ENCODE assay signal across 32 cellular contexts in the genomic region with DNA sequence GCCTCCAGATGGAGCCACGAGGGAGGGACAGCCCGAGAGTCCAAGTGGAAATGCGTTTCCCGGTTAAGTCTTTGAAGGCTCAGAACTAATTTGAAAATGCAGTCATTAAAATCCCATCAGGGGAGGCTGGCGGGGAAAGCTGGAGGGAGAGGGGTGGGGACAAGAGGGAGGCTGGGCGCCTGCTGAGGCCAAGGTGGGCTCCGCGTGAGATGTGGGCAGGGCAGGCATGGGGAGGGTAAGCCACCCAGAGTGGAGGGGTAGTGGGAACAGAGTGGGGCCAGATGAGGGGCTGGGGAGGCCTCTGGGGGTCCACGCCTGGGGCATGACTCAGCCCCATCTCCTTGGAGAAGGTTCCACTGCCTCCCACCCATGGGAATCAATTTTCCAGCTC. TPM values are rescaled to one million over a fixed set of nuclear protein-coding genes. Genes with fewer than 3 reads are reported as not detected.
"Had no signal": no experiment of that assay in that cellular context is flagged by ENCODE, and none has a peak within 500 bp of the region (broad histone marks: within the 10 kb centered on the region; RNA-seq: fewer than 3 reads in every experiment).

No MANE protein-coding gene starts in this region.

- H3K4me3 ChIP-seq: SJCRH30, SK-N-MC had no signal

- ATAC-seq: activated CD4-positive, alpha-beta T cell treated with anti-CD3 and anti-CD28 coated beads for 36 hours; activated CD4-positive, CD25-positive, alpha-beta regulatory T cell treated with anti-CD3 and anti-CD28 coated beads, Interleukin-2, amount 50 U/mL, for 24 hours; activated CD8-positive, alpha-beta T cell treated with anti-CD3 and anti-CD28 coated beads, Interleukin-2, amount 10 ng/mL, durations not matched to agents 7 days and 5 days; activated naive CD8-positive, alpha-beta T cell treated with anti-CD3 and anti-CD28 coated beads, Interleukin-2, amount 50 U/mL, for 24 hours; Panc1; WTC11 had no signal

- H3K9me3 Mint-ChIP-seq: activated CD4-positive, alpha-beta T cell treated with anti-CD3 and anti-CD28 coated beads, Interleukin-2, amount 10 ng/mL, durations not matched to agents 7 days and 5 days; activated naive CD8-positive, alpha-beta T cell treated with anti-CD3 and anti-CD28 coated beads, Interleukin-2, amount 50 U/mL, for 24 hours; activated T-cell treated with anti-CD3 and anti-CD28 coated beads, Interleukin-2, amount 50 U/mL, for 24 hours; activated T-helper 2 cell treated with anti-CD3 and anti-CD28 coated beads, Interferon-gamma antibody, Interleukin-2, Interleukin-4, amounts not matched to agents 10 μg/mL and 5 μg/mL and 100 μg/mL, durations not matched to agents 14 hours and 24 hours and 36 hours; T-helper 2 cell treated with Interferon-gamma antibody and Interleukin-4, amounts not matched to agents 5 μg/mL and 100 μg/mL, for 36 hours; WTC11 had no signal

- H3K4me1 Mint-ChIP-seq: activated CD4-positive, alpha-beta T cell treated with anti-CD3 and anti-CD28 coated beads for 36 hours; activated CD4-positive, alpha-beta T cell treated with anti-CD3 and anti-CD28 coated beads, Interleukin-2, amount 10 ng/mL, durations not matched to agents 7 days and 5 days had no signal

- DNase-seq: activated CD4-positive, alpha-beta T cell treated with anti-CD3 and anti-CD28 coated beads for 36 hours; activated CD4-positive, alpha-beta T cell treated with anti-CD3 and anti-CD28 coated beads, Interleukin-2, amount 10 ng/mL, durations not matched to agents 7 days and 5 days; activated CD4-positive, alpha-beta T cell treated with anti-CD3 and anti-CD28 coated beads, Interleukin-2, amount 50 U/mL, for 48 hours; activated CD8-positive, alpha-beta T cell treated with anti-CD3 and anti-CD28 coated beads, Interleukin-2, amount 10 ng/mL, durations not matched to agents 7 days and 5 days; activated gamma-delta T cell; activated naive CD4-positive, alpha-beta T cell treated with Interleukin-2 at 50 U/mL for 16 hours; activated naive CD8-positive, alpha-beta T cell treated with anti-CD3 and anti-CD28 coated beads, Interleukin-2, amount 50 U/mL, for 24 hours; activated T-cell treated with anti-CD3 and anti-CD28 coated beads, Interleukin-2, amount 50 U/mL, for 24 hours; anterior cingulate cortex; brain microvascular endothelial cell; central memory CD4-positive, alpha-beta T cell; NCI-H1092 treated with DMSO at 0.1 percent for 48 hours; NCI-H1417; NCI-H146; NCI-H187; NCI-H2081; NCI-H226; NCI-H446 treated with DMSO at 0.1 percent for 48 hours; NCI-H524; SHP77; SJCRH30 had no signal

- H3K27ac Mint-ChIP-seq: activated CD4-positive, alpha-beta T cell treated with anti-CD3 and anti-CD28 coated beads for 36 hours; activated CD8-positive, alpha-beta T cell treated with anti-CD3 and anti-CD28 coated beads, Interleukin-2, amount 10 ng/mL, durations not matched to agents 7 days and 5 days; activated naive CD8-positive, alpha-beta T cell; activated naive CD8-positive, alpha-beta T cell treated with anti-CD3 and anti-CD28 coated beads, Interleukin-2, amount 50 U/mL, for 24 hours; activated T-cell treated with anti-CD3 and anti-CD28 coated beads, Interleukin-2, amount 50 U/mL, for 24 hours; activated T-helper 2 cell treated with anti-CD3 and anti-CD28 coated beads, Interferon-gamma antibody, Interleukin-2, Interleukin-4, amounts not matched to agents 10 μg/mL and 5 μg/mL and 100 μg/mL, durations not matched to agents 14 hours and 24 hours and 36 hours; T-helper 2 cell treated with Interferon-gamma antibody and Interleukin-4, amounts not matched to agents 5 μg/mL and 100 μg/mL, for 36 hours; WTC11 had no signal

- H3K4me1 ChIP-seq: SJCRH30 had no signal

- H3K4me3 Mint-ChIP-seq: activated CD4-positive, alpha-beta T cell treated with anti-CD3 and anti-CD28 coated beads for 36 hours; activated CD4-positive, alpha-beta T cell treated with anti-CD3 and anti-CD28 coated beads, Interleukin-2, amount 10 ng/mL, durations not matched to agents 7 days and 5 days; activated CD8-positive, alpha-beta T cell treated with anti-CD3 and anti-CD28 coated beads, Interleukin-2, amount 10 ng/mL, durations not matched to agents 7 days and 5 days; activated naive CD8-positive, alpha-beta T cell; activated naive CD8-positive, alpha-beta T cell treated with anti-CD3 and anti-CD28 coated beads, Interleukin-2, amount 50 U/mL, for 24 hours; activated T-cell treated with anti-CD3 and anti-CD28 coated beads, Interleukin-2, amount 50 U/mL, for 24 hours; T-helper 2 cell treated with Interferon-gamma antibody and Interleukin-4, amounts not matched to agents 5 μg/mL and 100 μg/mL, for 36 hours; WTC11 had no signal

- H3K36me3 ChIP-seq: brain microvascular endothelial cell, SJCRH30 had no signal

- H3K27ac ChIP-seq: brain microvascular endothelial cell, SJCRH30, SK-N-MC had no signal

- H3K36me3 Mint-ChIP-seq: activated naive CD8-positive, alpha-beta T cell; WTC11 had no signal

- H3K9me3 ChIP-seq: SJCRH30 had no signal

RNA-seq across cellular contexts. Expression of gene ONECUT3, which starts 11.0 kb away (rescaled TPM):
- total RNA-seq: activated CD4-positive, alpha-beta T cell treated with anti-CD3 and anti-CD28 coated beads for 36 hours; activated CD4-positive, alpha-beta T cell treated with anti-CD3 and anti-CD28 coated beads, Interleukin-2, amount 10 ng/mL, durations not matched to agents 7 days and 5 days; activated CD8-positive, alpha-beta T cell treated with anti-CD3 and anti-CD28 coated beads, Interleukin-2, amount 10 ng/mL, durations not matched to agents 7 days and 5 days; activated T-helper 2 cell treated with anti-CD3 and anti-CD28 coated beads, Interferon-gamma antibody, Interleukin-2, Interleukin-4, amounts not matched to agents 10 μg/mL and 5 μg/mL and 100 μg/mL, durations not matched to agents 14 hours and 24 hours and 36 hours; cerebellum; M059J; RPMI7951; SJCRH30; T-helper 1 cell treated with Interleukin-12 subunit alpha and Interleukin-12 subunit beta and Interleukin-4 antibody, amounts not matched to agents 30 ng/mL and 1 ng/mL, for 36 hours had no signal
